In genomic region chr20:48307277-48307676, GRCh38 we compare ENCODE assay signal across 28 cellular contexts.
"Had no signal": no experiment of that assay in that cellular context is flagged by ENCODE, and none has a peak within 500 bp of the region (broad histone marks: within the 10 kb centered on the region; RNA-seq: fewer than 3 reads in every experiment).

No MANE protein-coding gene starts in this region.

- ATAC-seq: effector memory CD8-positive, alpha-beta T cell; esophagus mucosa; foreskin keratinocyte; gastrocnemius medialis; gastroesophageal sphincter; heart left ventricle; heart right ventricle had no signal

- H3K4me1 ChIP-seq: colonic mucosa, foreskin keratinocyte, gastrocnemius medialis had no signal

- H3K9me3 ChIP-seq: colonic mucosa, esophagus muscularis mucosa, esophagus squamous epithelium, gastrocnemius medialis, gastroesophageal sphincter, heart left ventricle, heart right ventricle had no signal

- DNase-seq: colonic mucosa; cortex of kidney; dermis blood vessel endothelial cell; dorsolateral prefrontal cortex; effector CD4-positive, alpha-beta T cell; effector CD8-positive, alpha-beta T cell; effector memory CD4-positive, alpha-beta T cell; effector memory CD8-positive, alpha-beta T cell; endodermal cell; erythroblast; esophagus squamous epithelium; foreskin fibroblast; foreskin keratinocyte; foreskin melanocyte; gastrocnemius medialis; glutamatergic neuron; head of caudate nucleus; heart left ventricle; heart right ventricle had no signal

- H3K27ac ChIP-seq: colonic mucosa, coronary artery, dorsolateral prefrontal cortex, epithelial cell of prostate, esophagus muscularis mucosa, esophagus squamous epithelium, foreskin keratinocyte, gastrocnemius medialis, gastroesophageal sphincter, heart left ventricle, heart right ventricle had no signal

- H3K27me3 ChIP-seq: colonic mucosa, dorsolateral prefrontal cortex, esophagus muscularis mucosa, gastroesophageal sphincter had no signal

- H3K36me3 ChIP-seq: colonic mucosa, esophagus muscularis mucosa, esophagus squamous epithelium, gastrocnemius medialis, gastroesophageal sphincter, heart left ventricle, heart right ventricle had no signal

- H3K4me3 ChIP-seq: colonic mucosa, coronary artery, dorsolateral prefrontal cortex, esophagus muscularis mucosa, esophagus squamous epithelium, gastrocnemius medialis, gastroesophageal sphincter, heart left ventricle, heart right ventricle had no signal

- FAIRE-seq: colon, endometrium, endothelial cell of umbilical vein, frontal cortex had no signal
